Comparison of ENCODE assay signal across 8 cellular contexts in genomic region chr2:46230115-46230571, GRCh38.
DNase-seq lines count a peak whose midpoint lies in the region; ATAC-seq and TF ChIP-seq lines count a peak whose summit lies in the region.

No MANE protein-coding gene starts in this region.

- no peaks in the 10 kb centered on the region for H3K36me3 ChIP-seq in PC-3 (ENCODE audit: low read depth, low read length)
- H3K36me3 ChIP-seq in upper lobe of left lung = no peaks in the 10 kb centered on the region

- H3K4me1 Mint-ChIP-seq in activated CD4-positive, alpha-beta T cell treated with anti-CD3 and anti-CD28 coated beads, Interleukin-2, amount 10 ng/mL, durations not matched to agents 24 days and 14 days = peaks cover 22% of the 10 kb centered on the region

- peak overlapping the region; percentile 11; the same call in 1 of the 2 replicates for H3K9ac ChIP-seq in PC-3 (ENCODE audit: low read length)

- no peaks in the 10 kb centered on the region for H3F3A ChIP-seq in PC-3 (ENCODE audit: low read length, unreplicated experiment)

- peak overlapping the region; percentile 73 for H3K27ac ChIP-seq in PC-3 (ENCODE audit: low read length)
- peak overlapping the region in 3 of 4 donors; percentile 44 to 77 (median 64) for H3K27ac ChIP-seq in upper lobe of left lung

- H4K20me1 ChIP-seq in PC-3 (ENCODE audit: low read length) = no peaks in the 10 kb centered on the region

- H3K27me3 ChIP-seq in PC-3 (ENCODE audit: low read length) = no peaks in the 10 kb centered on the region
- H3K27me3 ChIP-seq in upper lobe of left lung = no peaks in the 10 kb centered on the region

- POLR2A ChIA-PET in PC-3 (lab: Charles Lee; ENCODE audit: unreplicated experiment) = no interaction called here

- peak overlapping the region; percentile 86 for H3K27ac Mint-ChIP-seq in activated CD4-positive, alpha-beta T cell treated with anti-CD3 and anti-CD28 coated beads, Interleukin-2, amount 10 ng/mL, durations not matched to agents 24 days and 14 days

- TF ChIP-seq EP300 in upper lobe of left lung (IDR thresholded peaks at IDR 0.05) = no peak

- peak overlapping the region; percentile 56 for H3K4me3 Mint-ChIP-seq in activated CD4-positive, alpha-beta T cell treated with anti-CD3 and anti-CD28 coated beads, Interleukin-2, amount 10 ng/mL, durations not matched to agents 24 days and 14 days

- H3K9me3 ChIP-seq in PC-3 (ENCODE audit: low read length) (no peaks in the 10 kb centered on the region), upper lobe of left lung (no peaks in the 10 kb centered on the region)

- no peaks in the 10 kb centered on the region for H3K79me2 ChIP-seq in PC-3 (ENCODE audit: low read length)

- no TSS peak for BruUV-seq in PC-3 (replicated peaks; lab: Mats Ljungman, UMichigan)

- WGBS in upper lobe of left lung, 2 donors = 69 to 80% methylated on average over 3 to 6 of the region's 6 CpGs

- H3K4me1 ChIP-seq in PC-3 (ENCODE audit: insufficient read depth, low read length) = peaks cover 28% of the 10 kb centered on the region
- H3K4me1 ChIP-seq in upper lobe of left lung = peaks cover 6 to 28% (median 18%) of the 10 kb centered on the region in 4 donors

- CTCF ChIA-PET in PC-3 (lab: Charles Lee) = interaction anchor here (0.6 kb wide), 1 partner anchor 49 kb away, joined by 3 read pairs; no protein-coding TSS in a partner anchor

- no peak overlapping the region for H3K4me2 ChIP-seq in PC-3 (ENCODE audit: low read length)

- peak; percentile 67 for ATAC-seq in HG02759 (IDR thresholded peaks at IDR 0.05; ENCODE audit: unreplicated experiment)
- no peak; the same call in 1 of the 2 replicates for ATAC-seq in PC-3
- ATAC-seq in upper lobe of left lung (ENCODE audit: low FRiP score in 2 of 2) = peak; percentile 73 to 76

- TF ChIP-seq CTCF in PC-3 (conservative IDR thresholded peaks at IDR 0.05; ENCODE audit: low read depth, low read length) (no peak), upper lobe of left lung (IDR thresholded peaks at IDR 0.05) (peak in 3 of 6 experiments; percentile 18 to 43 (median 27))

- H3K4me3 ChIP-seq in PC-3 (ENCODE audit: low read length) (no peak overlapping the region), upper lobe of left lung (no peak overlapping the region)

- DNase-seq in activated CD4-positive, alpha-beta T cell treated with anti-CD3 and anti-CD28 coated beads, Interleukin-2, amount 10 ng/mL, durations not matched to agents 24 days and 14 days = peak; percentile 69
- DNase-seq in activated CD4-positive, alpha-beta T cell treated with anti-CD3 and anti-CD28 coated beads, Interleukin-2, amount 50 U/mL, for 1 hour = no peak
- DNase-seq in PC-3 = no peak
- peak in 31 of 42 donors; percentile 7 to 59 (median 27) for DNase-seq in head of caudate nucleus
- DNase-seq in upper lobe of left lung = peak; percentile 65 to 69
- no peak for DNase-seq in NCI-H2029 treated with DMSO at 0.1 percent for 48 hours (lab: John Stamatoyannopoulos, UW)
- no peak for DNase-seq in amniotic stem cell (lab: John Stamatoyannopoulos, UW)

- no peaks in the 10 kb centered on the region for H3K9me2 ChIP-seq in PC-3 (replicated peaks; ENCODE audit: low read length)

- intact Hi-C loops in activated CD4-positive, alpha-beta T cell treated with anti-CD3 and anti-CD28 coated beads, Interleukin-2, amount 10 ng/mL, durations not matched to agents 24 days and 14 days (cut with micrococcal nuclease) = no loop called here
- intact Hi-C loops in PC-3 (cut with micrococcal nuclease) = no loop called here
- intact Hi-C loops in head of caudate nucleus (cut with DNase I) = no loop called here

- H3K9me3 Mint-ChIP-seq in activated CD4-positive, alpha-beta T cell treated with anti-CD3 and anti-CD28 coated beads, Interleukin-2, amount 10 ng/mL, durations not matched to agents 24 days and 14 days = peaks cover 1% of the 10 kb centered on the region

- H3K27me3 Mint-ChIP-seq in activated CD4-positive, alpha-beta T cell treated with anti-CD3 and anti-CD28 coated beads, Interleukin-2, amount 10 ng/mL, durations not matched to agents 24 days and 14 days = peaks cover 7% of the 10 kb centered on the region

- H2AFZ ChIP-seq in PC-3 (ENCODE audit: low read length) = no peak overlapping the region

- TF ChIP-seq POLR2A in upper lobe of left lung (IDR thresholded peaks at IDR 0.05) = no peak

- H3K36me3 Mint-ChIP-seq in activated CD4-positive, alpha-beta T cell treated with anti-CD3 and anti-CD28 coated beads, Interleukin-2, amount 10 ng/mL, durations not matched to agents 24 days and 14 days (ENCODE audit: low read depth) = no peaks in the 10 kb centered on the region

Comparison
In these comparisons a context has a peak if more than half of its experiments do, and no peak if none do; other contexts are left out.
1. DNase-seq: peak in activated CD4-positive, alpha-beta T cell treated with anti-CD3 and anti-CD28 coated beads, Interleukin-2, amount 10 ng/mL, durations not matched to agents 24 days and 14 days (single experiment), head of caudate nucleus (31 of 42) and upper lobe of left lung (2 of 2); none in activated CD4-positive, alpha-beta T cell treated with anti-CD3 and anti-CD28 coated beads, Interleukin-2, amount 50 U/mL, for 1 hour (single experiment), PC-3 (single experiment), NCI-H2029 treated with DMSO at 0.1 percent for 48 hours (single experiment) and amniotic stem cell (single experiment).